26 cellular contexts compared by ENCODE assay signal in the genomic region with DNA sequence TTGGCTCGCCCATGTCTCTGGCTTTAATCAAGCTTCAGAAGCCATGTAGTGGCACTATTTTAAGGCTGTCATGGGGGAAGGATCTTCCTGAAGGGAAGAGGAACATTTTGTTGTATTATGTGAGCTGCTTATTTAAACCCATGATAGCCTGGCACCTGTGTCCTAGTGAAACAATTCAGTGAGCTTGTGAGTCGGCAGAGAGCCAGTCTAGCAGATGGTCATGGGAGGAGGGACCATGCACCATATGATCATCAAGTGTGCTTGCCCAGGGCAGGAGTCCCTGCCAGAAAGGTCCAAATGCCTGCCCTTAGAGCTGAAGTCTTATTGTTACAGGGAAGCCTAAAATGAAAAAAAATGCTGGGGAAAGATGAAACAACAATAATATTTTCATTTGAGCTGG.
DNase-seq lines count a peak whose midpoint lies in the region; TF ChIP-seq lines count a peak whose summit lies in the region.
"Had no signal": no experiment of that assay in that cellular context is flagged by ENCODE, and none has a peak within 500 bp of the region (broad histone marks: within the 10 kb centered on the region; RNA-seq: fewer than 3 reads in every experiment).

No MANE protein-coding gene starts in this region.

- H3K9me2 ChIP-seq in hepatocyte (replicated peaks; ENCODE audit: insufficient read depth) = no peaks in the 10 kb centered on the region

- no peaks in the 10 kb centered on the region for H3K4me1 ChIP-seq in hepatocyte (ENCODE audit: insufficient read depth)
- H3K4me1 ChIP-seq: left lung, sigmoid colon, tibial nerve had no signal

- no peaks in the 10 kb centered on the region for H4K20me1 ChIP-seq in hepatocyte (ENCODE audit: insufficient read depth, poor library complexity, severe bottlenecking)

- 83% methylated on average over 2 of the region's 2 CpGs for WGBS in hepatocyte (ENCODE audit: low lambda C conversion rate, missing lambda C conversion rate)

- TF ChIP-seq CTCF in hepatocyte (IDR thresholded peaks at IDR 0.05; ENCODE audit: poor library complexity) = no peak

- peaks cover 34% of the 10 kb centered on the region for H3K27me3 ChIP-seq in hepatocyte
- H3K27me3 ChIP-seq: brain microvascular endothelial cell had no signal

- H3K4me2 ChIP-seq in hepatocyte = no peak overlapping the region

- H2AFZ ChIP-seq in hepatocyte = no peak overlapping the region

- DNase-seq in DMS 273 (lab: John Stamatoyannopoulos, UW; ENCODE audit: unreplicated experiment) (peak; percentile 96), NCI-H1092 treated with DMSO at 0.1 percent for 48 hours (lab: John Stamatoyannopoulos, UW) (peak; percentile 76), NCI-H774 (lab: John Stamatoyannopoulos, UW) (peak; percentile 51), myocyte (ENCODE audit: low read depth) (peak; percentile 80), SIG-M5 treated with dmso at 0.1 percent for 504 hours (lab: John Stamatoyannopoulos, UW; ENCODE audit: unreplicated experiment) (no peak), head of caudate nucleus (no peak), hepatocyte (ENCODE audit: low spot score) (no peak)
- no peak for DNase-seq in activated T-cell treated with anti-CD3 and anti-CD28 coated beads, Interleukin-2, amount 50 U/mL, for 48 hours
- DNase-seq: activated CD4-positive, alpha-beta memory T cell treated with anti-CD3 and anti-CD28 coated beads for 36 hours; activated CD4-positive, CD25-positive, alpha-beta regulatory T cell treated with anti-CD3 and anti-CD28 coated beads, Interleukin-2, amount 50 U/mL, for 72 hours; activated CD8-positive, alpha-beta memory T cell treated with anti-CD3 and anti-CD28 coated beads, Interleukin-2, amount 50 U/mL, for 48 hours; activated naive CD4-positive, alpha-beta T cell treated with anti-CD3 and anti-CD28 coated beads, Interleukin-2, amount 50 U/mL, for 16 hours; amniotic stem cell; brain microvascular endothelial cell; CD4-positive, alpha-beta T cell; effector CD4-positive, alpha-beta T cell; left lung; NCI-H1105; NCI-H1930; NCI-H2227 treated with DMSO at 0.1 percent for 48 hours; NK-92 treated with Interleukin-12 subunit alpha and Interleukin-12 subunit beta, amount 100 ng/mL, for 24 hours; PC-3; sigmoid colon; stimulated activated CD4-positive, alpha-beta T cell treated with anti-CD3 and anti-CD28 coated beads, Interleukin-4, amount 100 ng/mL, for 24 hours had no signal

- no peaks in the 10 kb centered on the region for H3K36me3 ChIP-seq in hepatocyte (replicated peaks; ENCODE audit: insufficient read depth, low read depth)
- H3K36me3 ChIP-seq: brain microvascular endothelial cell, left lung, sigmoid colon, tibial nerve had no signal

- H3K79me2 ChIP-seq in hepatocyte = no peaks in the 10 kb centered on the region

- intact Hi-C loops in head of caudate nucleus (cut with DNase I) = no loop called here

- no peak overlapping the region for H3K4me3 ChIP-seq in hepatocyte
- H3K4me3 ChIP-seq: K562, left lung, sigmoid colon, tibial nerve had no signal

- H3K9me3 ChIP-seq in hepatocyte (ENCODE audit: low read depth) = no peaks in the 10 kb centered on the region
- H3K9me3 ChIP-seq: left lung, sigmoid colon, tibial nerve had no signal

- no peak overlapping the region for H3K27ac ChIP-seq in hepatocyte
- H3K27ac ChIP-seq: brain microvascular endothelial cell, left lung, sigmoid colon, tibial nerve had no signal

Comparison
In these comparisons a context has a peak if more than half of its experiments do, and no peak if none do; other contexts are left out.
1. DNase-seq: peak in DMS 273 (single experiment), NCI-H1092 treated with DMSO at 0.1 percent for 48 hours (single experiment), NCI-H774 (single experiment) and myocyte (single experiment); none in activated T-cell treated with anti-CD3 and anti-CD28 coated beads, Interleukin-2, amount 50 U/mL, for 48 hours (0 of 2), SIG-M5 treated with dmso at 0.1 percent for 504 hours (single experiment), head of caudate nucleus (0 of 42) and hepatocyte (single experiment).